Comparison of ENCODE assay signal across 1 cellular context in genomic region chr7:51311166-51311565, GRCh38.
TF ChIP-seq lines count a peak whose summit lies in the region.

No MANE protein-coding gene starts in this region.

TF ChIP-seq in GM23338, 12 proteins besides CTCF, POLR2A, EP300 and RAD21 (continued from another document):
- TF ChIP-seq REST (IDR thresholded peaks at IDR 0.05; ENCODE audit: unreplicated experiment), result no peak
